1 cellular context compared by ENCODE assay signal in genomic region chr13:37486171-37486661, GRCh38.
TF ChIP-seq lines count a peak whose summit lies in the region.

No MANE protein-coding gene starts in this region.

TF ChIP-seq in IMR-90, 13 proteins besides CTCF, POLR2A, EP300 and RAD21 (continued from another document):
- TF ChIP-seq MAZ (IDR thresholded peaks at IDR 0.05; ENCODE audit: borderline replicate concordance, low read depth, low read length) (no peak), MXI1 (IDR thresholded peaks at IDR 0.05; ENCODE audit: borderline replicate concordance, low read depth, low read length) (no peak), BHLHE40 (IDR thresholded peaks at IDR 0.05; ENCODE audit: low read depth, low read length) (no peak)
